9 cellular contexts compared by ENCODE assay signal in genomic region chr2:205685314-205686230, GRCh38. TPM values are rescaled to one million over a fixed set of nuclear protein-coding genes. Genes with fewer than 3 reads are reported as not detected.
A peak's percentile ranks its signal among the peaks of the same experiment; 100 is the strongest.
DNase-seq lines count a peak whose midpoint lies in the region; ATAC-seq, FAIRE-seq and TF ChIP-seq lines count a peak whose summit lies in the region.
"Had no signal": no experiment of that assay in that cellular context is flagged by ENCODE, and none has a peak within 500 bp of the region (broad histone marks: within the 10 kb centered on the region; RNA-seq: fewer than 3 reads in every experiment).

No MANE protein-coding gene starts in this region.

- peaks cover 76% of the 10 kb centered on the region for H3K79me2 ChIP-seq in hepatocyte

- peaks cover 2% of the 10 kb centered on the region for H4K20me1 ChIP-seq in hepatocyte (ENCODE audit: insufficient read depth, poor library complexity, severe bottlenecking)

- H3K9me3 ChIP-seq in hepatocyte (ENCODE audit: low read depth): no peaks in the 10 kb centered on the region

- no peaks in the 10 kb centered on the region for H3K9me2 ChIP-seq in hepatocyte (replicated peaks; ENCODE audit: insufficient read depth)

- peaks cover 0 to 5% of the 10 kb centered on the region in 2 donors for H3K36me3 Mint-ChIP-seq in activated naive CD4-positive, alpha-beta T cell treated with anti-CD3 and anti-CD28 coated beads, Interleukin-2, amount 50 U/mL, for 72 hours

- H3K27ac Mint-ChIP-seq in activated naive CD4-positive, alpha-beta T cell treated with anti-CD3 and anti-CD28 coated beads, Interleukin-2, amount 50 U/mL, for 72 hours: no peak overlapping the region

- DNase-seq in 8988T: peak; percentile 78
- peak; percentile 84 for DNase-seq in H54 (ENCODE audit: insufficient read length, low spot score)
- peak in 1 of 2 donors; percentile 28 for DNase-seq in activated naive CD4-positive, alpha-beta T cell treated with anti-CD3 and anti-CD28 coated beads, Interleukin-2, amount 50 U/mL, for 72 hours (ENCODE audit: low spot score in 2 of 2)
- no peak for DNase-seq in hepatocyte (ENCODE audit: low spot score)
- no peak for DNase-seq in skeletal muscle cell (ENCODE audit: low read depth)
- no peak for DNase-seq in mucosa of gallbladder (ENCODE audit: low spot score)

- ATAC-seq in activated naive CD4-positive, alpha-beta T cell treated with anti-CD3 and anti-CD28 coated beads, Interleukin-2, amount 50 U/mL, for 72 hours: peak; percentile 24 to 37
- ATAC-seq in GM18498 (IDR thresholded peaks at IDR 0.05; ENCODE audit: unreplicated experiment) (no peak), GM21381 (IDR thresholded peaks at IDR 0.05; ENCODE audit: unreplicated experiment) (no peak)

- no peaks in the 10 kb centered on the region for H3K27me3 ChIP-seq in hepatocyte

- peak overlapping the region; percentile 41 for H2AFZ ChIP-seq in hepatocyte

- peak overlapping the region; percentile 79 for H3K4me3 ChIP-seq in hepatocyte
- H3K4me3 ChIP-seq in skeletal muscle cell (ENCODE audit: low read depth, low read length): peak overlapping the region; percentile 72

- H3K4me2 ChIP-seq in hepatocyte: peak overlapping the region; percentile 98

- no peak for TF ChIP-seq POLR2A in H54 (IDR thresholded peaks at IDR 0.05; ENCODE audit: low read depth, low read length)

- no peak for TF ChIP-seq CTCF in hepatocyte (IDR thresholded peaks at IDR 0.05; ENCODE audit: poor library complexity)

- H3K36me3 ChIP-seq in hepatocyte (replicated peaks; ENCODE audit: insufficient read depth, low read depth): no peaks in the 10 kb centered on the region

- no peak overlapping the region for H3K27ac ChIP-seq in hepatocyte

- no peaks in the 10 kb centered on the region for H3K9me3 Mint-ChIP-seq in activated naive CD4-positive, alpha-beta T cell treated with anti-CD3 and anti-CD28 coated beads, Interleukin-2, amount 50 U/mL, for 72 hours
- H3K9me3 Mint-ChIP-seq: central memory CD8-positive, alpha-beta T cell had no signal

- WGBS in hepatocyte (ENCODE audit: low lambda C conversion rate, missing lambda C conversion rate): 2% methylated on average over 57 of the region's 83 CpGs

- H3K4me1 ChIP-seq in hepatocyte (ENCODE audit: insufficient read depth): peaks cover 24% of the 10 kb centered on the region

- no peak for FAIRE-seq in H54 (lab: Jason Lieb, UNC)

RNA-seq across cellular contexts. Expression of gene NRP2, which starts 3.3 kb away (rescaled TPM):
- total RNA-seq in activated naive CD4-positive, alpha-beta T cell treated with anti-CD3 and anti-CD28 coated beads, Interleukin-2, amount 50 U/mL, for 72 hours: 1 to 10 TPM in 1 of 2 donors, under 1 TPM in 1; 0.59 to 3.0 TPM
- 60.2 and 79.2 TPM in 2 replicates for total RNA-seq in hepatocyte
- 61.0 and 74.6 TPM in 2 replicates for polyA plus RNA-seq in hepatocyte
- 146 TPM for total RNA-seq in mucosa of gallbladder

Comparison
In these comparisons a context has a peak if more than half of its experiments do, and no peak if none do; other contexts are left out.
1. DNase-seq: peak in 8988T (single experiment) and H54 (single experiment); none in hepatocyte (single experiment), skeletal muscle cell (single experiment) and mucosa of gallbladder (single experiment).
2. ATAC-seq: peak in activated naive CD4-positive, alpha-beta T cell treated with anti-CD3 and anti-CD28 coated beads, Interleukin-2, amount 50 U/mL, for 72 hours (2 of 2); none in GM18498 (single experiment) and GM21381 (single experiment).
3. RNA of gene NRP2, which starts 3.3 kb away (total RNA-seq): 146 TPM in mucosa of gallbladder (single experiment) and 60.2 to 79.2 TPM in hepatocyte; 0.59 to 3.0 TPM in activated naive CD4-positive, alpha-beta T cell treated with anti-CD3 and anti-CD28 coated beads, Interleukin-2, amount 50 U/mL, for 72 hours; every median in the first group is over 10 times any median in the second.